17 cellular contexts compared by ENCODE assay signal in genomic region chr15:52783191-52783829, GRCh38. TPM values are rescaled to one million over a fixed set of nuclear protein-coding genes. Genes with fewer than 3 reads are reported as not detected.
DNase-seq lines count a peak whose midpoint lies in the region; ATAC-seq, FAIRE-seq and TF ChIP-seq lines count a peak whose summit lies in the region.
"Had no signal": no experiment of that assay in that cellular context is flagged by ENCODE, and none has a peak within 500 bp of the region (broad histone marks: within the 10 kb centered on the region; RNA-seq: fewer than 3 reads in every experiment).

No MANE protein-coding gene starts in this region.

- H4K20me1 ChIP-seq in astrocyte (ENCODE audit: insufficient read depth, low read length), result no peaks in the 10 kb centered on the region

- TF ChIP-seq CTCF in astrocyte (IDR thresholded peaks at IDR 0.05; ENCODE audit: insufficient read depth, low read depth, low read length) (no peak), vagina (IDR thresholded peaks at IDR 0.05) (no peak)

- H3K9ac ChIP-seq in astrocyte (ENCODE audit: low read length), result no peak overlapping the region

- no peak for TF ChIP-seq POLR2A in vagina (IDR thresholded peaks at IDR 0.05)

- CTCF ChIA-PET in activated CD4-positive, alpha-beta T cell treated with anti-CD3 and anti-CD28 coated beads for 36 hours (lab: Charles Lee), result interaction anchor here (0.5 to 3.2 kb wide), 9 partner anchors 9 to 811 kb away, joined by 3 to 20 read pairs (median 3); no protein-coding TSS in a partner anchor

- no peak for ATAC-seq in activated CD4-positive, alpha-beta T cell treated with anti-CD3 and anti-CD28 coated beads for 36 hours
- no peak for ATAC-seq in GM19463 (IDR thresholded peaks at IDR 0.05; ENCODE audit: unreplicated experiment)
- ATAC-seq in HG03469 (IDR thresholded peaks at IDR 0.05; ENCODE audit: unreplicated experiment), result no peak

- H3K79me2 ChIP-seq in astrocyte (ENCODE audit: insufficient read depth, low read length), result no peaks in the 10 kb centered on the region

- POLR2A ChIA-PET in activated CD4-positive, alpha-beta T cell treated with anti-CD3 and anti-CD28 coated beads for 36 hours (lab: Charles Lee), result no interaction called here

- H3K4me1 Mint-ChIP-seq in activated CD4-positive, alpha-beta T cell treated with anti-CD3 and anti-CD28 coated beads for 36 hours, result peaks cover 38% of the 10 kb centered on the region
- no peaks in the 10 kb centered on the region for H3K4me1 Mint-ChIP-seq in astrocyte (ENCODE audit: low read depth, unreplicated experiment)

- H3K36me3 ChIP-seq in astrocyte (ENCODE audit: insufficient read depth, low read length) (no peaks in the 10 kb centered on the region), vagina (no peaks in the 10 kb centered on the region)

- no peak overlapping the region for H3K4me3 Mint-ChIP-seq in activated CD4-positive, alpha-beta T cell treated with anti-CD3 and anti-CD28 coated beads for 36 hours
- H3K4me3 Mint-ChIP-seq in astrocyte (ENCODE audit: unreplicated experiment), result no peak overlapping the region

- no peaks in the 10 kb centered on the region for H3K9me3 Mint-ChIP-seq in activated CD4-positive, alpha-beta T cell treated with anti-CD3 and anti-CD28 coated beads for 36 hours (ENCODE audit: low read depth)
- peaks cover 10% of the 10 kb centered on the region for H3K9me3 Mint-ChIP-seq in astrocyte (ENCODE audit: unreplicated experiment)

- H3K4me1 ChIP-seq in astrocyte (ENCODE audit: insufficient read depth, low read length), result no peaks in the 10 kb centered on the region
- peaks cover 42% of the 10 kb centered on the region for H3K4me1 ChIP-seq in vagina

- H3K27me3 ChIP-seq in astrocyte (ENCODE audit: insufficient read depth, low read length), result peaks cover 72% of the 10 kb centered on the region
- H3K27me3 ChIP-seq in vagina, result peaks cover 41% of the 10 kb centered on the region

- peak overlapping the region; percentile 19 for H3K4me2 ChIP-seq in astrocyte (ENCODE audit: low read length)
- H3K4me2 ChIP-seq: PC-9 had no signal

- H3K9me3 ChIP-seq in astrocyte (ENCODE audit: insufficient read depth, low read depth, low read length) (peaks cover 3% of the 10 kb centered on the region), vagina (no peaks in the 10 kb centered on the region)

- no peak overlapping the region for H3K27ac Mint-ChIP-seq in activated CD4-positive, alpha-beta T cell treated with anti-CD3 and anti-CD28 coated beads for 36 hours
- H3K27ac Mint-ChIP-seq in astrocyte (ENCODE audit: unreplicated experiment), result no peak overlapping the region

- FAIRE-seq in astrocyte (lab: Jason Lieb, UNC), result no peak
- FAIRE-seq: GM18507 had no signal

- H2AFZ ChIP-seq in astrocyte (ENCODE audit: low read depth, low read length), result no peak overlapping the region
- H2AFZ ChIP-seq: PC-9 had no signal

- H3K4me3 ChIP-seq in astrocyte (ENCODE audit: insufficient read depth, low read depth, low read length), result no peak overlapping the region
- H3K4me3 ChIP-seq in vagina, result no peak overlapping the region
- H3K4me3 ChIP-seq: PC-9 had no signal

- H3K27ac ChIP-seq in astrocyte (ENCODE audit: low read depth, low read length), result no peak overlapping the region
- no peak overlapping the region for H3K27ac ChIP-seq in vagina
- H3K27ac ChIP-seq: PC-9 had no signal

- H3K36me3 Mint-ChIP-seq in activated CD4-positive, alpha-beta T cell treated with anti-CD3 and anti-CD28 coated beads for 36 hours (ENCODE audit: low read depth), result no peaks in the 10 kb centered on the region
- H3K36me3 Mint-ChIP-seq in astrocyte (ENCODE audit: low read depth, unreplicated experiment), result no peaks in the 10 kb centered on the region

- DNase-seq in activated CD4-positive, alpha-beta T cell treated with anti-CD3 and anti-CD28 coated beads for 36 hours, result peak; percentile 29
- DNase-seq in activated CD4-positive, alpha-beta T cell treated with anti-CD3 and anti-CD28 coated beads, Interleukin-2, amount 50 U/mL, for 48 hours, result no peak
- DNase-seq in astrocyte (ENCODE audit: low read depth), result no peak
- DNase-seq in kidney tubule cell (ENCODE audit: low spot score), result peak; percentile 35
- peak; percentile 84 for DNase-seq in retina
- DNase-seq in vagina (ENCODE audit: extremely low spot score in 2 of 2), result no peak
- DNase-seq: 8988T, cerebellar nuclear complex, NCI-H2081 treated with DMSO at 0.1 percent for 48 hours, PC-9, T1000 had no signal

- peaks cover 71% of the 10 kb centered on the region for H3K27me3 Mint-ChIP-seq in activated CD4-positive, alpha-beta T cell treated with anti-CD3 and anti-CD28 coated beads for 36 hours
- peaks cover 82% of the 10 kb centered on the region for H3K27me3 Mint-ChIP-seq in astrocyte (ENCODE audit: low read depth, unreplicated experiment)

- intact Hi-C loops in activated CD4-positive, alpha-beta T cell treated with anti-CD3 and anti-CD28 coated beads for 36 hours (cut with DNase I, micrococcal nuclease), result loop anchor here (1.0 to 5.0 kb wide), 2 partner anchors 15 to 934 kb away; no protein-coding TSS in a partner anchor
- intact Hi-C loops in vagina (cut with DNase I), result no loop called here

RNA-seq across cellular contexts. Expression of gene ONECUT1, which starts 6.8 kb away (rescaled TPM):
- total RNA-seq in activated CD4-positive, alpha-beta T cell treated with anti-CD3 and anti-CD28 coated beads for 36 hours, result not detected
- total RNA-seq in astrocyte, result 0.14 and 0.32 TPM in 2 replicates
- total RNA-seq in vagina, result not detected
- total RNA-seq: fibroblast of villous mesenchyme, mesenteric fat pad, PC-9, skeletal muscle tissue had no signal

Comparison
In these comparisons a context has a peak if more than half of its experiments do, and no peak if none do; other contexts are left out.
1. DNase-seq: peak in activated CD4-positive, alpha-beta T cell treated with anti-CD3 and anti-CD28 coated beads for 36 hours (single experiment), kidney tubule cell (single experiment) and retina (single experiment); none in activated CD4-positive, alpha-beta T cell treated with anti-CD3 and anti-CD28 coated beads, Interleukin-2, amount 50 U/mL, for 48 hours (0 of 2), astrocyte (single experiment) and vagina (0 of 2).